ENCODE assay signal across 8 cellular contexts in genomic region chr9:83583151-83584014, GRCh38.
DNase-seq lines count a peak whose midpoint lies in the region; ATAC-seq and FAIRE-seq lines count a peak whose summit lies in the region.

No MANE protein-coding gene starts in this region.

- ATAC-seq in GM19023 (IDR thresholded peaks at IDR 0.05; ENCODE audit: unreplicated experiment) (peak; percentile 58), HG02623 (IDR thresholded peaks at IDR 0.05; ENCODE audit: unreplicated experiment) (no peak)

- peak; percentile 37 for FAIRE-seq in endometrium (lab: Jason Lieb, UNC)

- DNase-seq in COR-L47 (lab: John Stamatoyannopoulos, UW), result peak; percentile 17
- peak; percentile 59 for DNase-seq in HuH-7 (ENCODE audit: low spot score)
- peak; percentile 17 to 67 for DNase-seq in SW 1271 (lab: John Stamatoyannopoulos, UW)
- DNase-seq in midbrain (lab: John Stamatoyannopoulos, UW), result peak; percentile 20
- no peak for DNase-seq in hippocampal formation (lab: John Stamatoyannopoulos, UW)

Comparison
In these comparisons a context has a peak if more than half of its experiments do, and no peak if none do; other contexts are left out.
1. DNase-seq: peak in COR-L47 (single experiment), HuH-7 (single experiment), SW 1271 (2 of 2) and midbrain (single experiment); none in hippocampal formation (0 of 2).